Comparison of ENCODE assay signal across 28 cellular contexts in the genomic region with DNA sequence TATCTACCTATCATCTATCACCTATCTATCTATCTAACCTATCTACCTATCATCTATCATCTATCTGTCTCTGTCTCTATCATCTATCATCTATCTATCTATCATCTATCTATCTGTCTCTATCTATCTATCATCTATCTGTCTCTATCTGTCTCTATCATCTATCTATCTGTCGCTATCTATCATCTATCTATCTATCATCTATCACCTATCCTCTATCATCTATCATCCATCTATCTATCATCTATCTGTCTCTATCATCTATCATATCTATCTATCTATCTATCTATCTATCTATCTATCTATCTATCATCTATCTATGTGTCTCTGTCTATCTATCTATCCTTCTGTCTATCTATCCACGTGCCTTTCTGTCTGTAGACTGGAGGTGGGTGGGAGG. TPM values are rescaled to one million over a fixed set of nuclear protein-coding genes. Genes with fewer than 3 reads are reported as not detected.
"Had no signal": no experiment of that assay in that cellular context is flagged by ENCODE, and none has a peak within 500 bp of the region (broad histone marks: within the 10 kb centered on the region; RNA-seq: fewer than 3 reads in every experiment).

No MANE protein-coding gene starts in this region.

- H3K36me3 ChIP-seq: ascending aorta, esophagus squamous epithelium, gastroesophageal sphincter had no signal

- H3K9me3 ChIP-seq: ascending aorta, esophagus squamous epithelium, gastroesophageal sphincter had no signal

- H3K27me3 ChIP-seq: ascending aorta, gastroesophageal sphincter had no signal

- H3K27ac ChIP-seq: ascending aorta, epithelial cell of prostate had no signal

- H3K4me1 Mint-ChIP-seq: activated CD4-positive, alpha-beta T cell treated with anti-CD3 and anti-CD28 coated beads for 36 hours; activated CD4-positive, alpha-beta T cell treated with anti-CD3 and anti-CD28 coated beads, Interleukin-2, amount 10 ng/mL, durations not matched to agents 24 days and 14 days; activated CD8-positive, alpha-beta memory T cell treated with anti-CD3 and anti-CD28 coated beads, Interleukin-2, amount 10 ng/mL, durations not matched to agents 7 days and 5 days; activated naive CD4-positive, alpha-beta T cell treated with anti-CD3 and anti-CD28 coated beads, Interleukin-2, amount 10 ng/mL, durations not matched to agents 7 days and 5 days; activated naive CD8-positive, alpha-beta T cell treated with anti-CD3 and anti-CD28 coated beads, Interleukin-2, amount 10 ng/mL, durations not matched to agents 7 days and 5 days had no signal

- FAIRE-seq: colon, endometrium, endothelial cell of umbilical vein had no signal

- H3K36me3 Mint-ChIP-seq: activated CD4-positive, alpha-beta memory T cell treated with anti-CD3 and anti-CD28 coated beads for 36 hours; activated CD8-positive, alpha-beta memory T cell treated with anti-CD3 and anti-CD28 coated beads, Interleukin-2, amount 10 ng/mL, durations not matched to agents 7 days and 5 days; activated naive CD4-positive, alpha-beta T cell treated with anti-CD3 and anti-CD28 coated beads, Interleukin-2, amount 10 ng/mL, durations not matched to agents 7 days and 5 days; activated naive CD4-positive, alpha-beta T cell treated with anti-CD3 and anti-CD28 coated beads, Interleukin-2, amount 50 U/mL, for 72 hours; activated naive CD8-positive, alpha-beta T cell treated with anti-CD3 and anti-CD28 coated beads, Interleukin-2, amount 10 ng/mL, durations not matched to agents 7 days and 5 days had no signal

- H3K9me3 Mint-ChIP-seq: activated CD4-positive, alpha-beta memory T cell treated with anti-CD3 and anti-CD28 coated beads for 36 hours; activated CD4-positive, alpha-beta T cell treated with anti-CD3 and anti-CD28 coated beads, Interleukin-2, amount 10 ng/mL, durations not matched to agents 24 days and 14 days; activated naive CD4-positive, alpha-beta T cell treated with anti-CD3 and anti-CD28 coated beads, Interleukin-2, amount 10 ng/mL, durations not matched to agents 7 days and 5 days; activated naive CD4-positive, alpha-beta T cell treated with anti-CD3 and anti-CD28 coated beads, Interleukin-2, amount 50 U/mL, for 72 hours; activated naive CD8-positive, alpha-beta T cell treated with anti-CD3 and anti-CD28 coated beads, Interleukin-2, amount 10 ng/mL, durations not matched to agents 7 days and 5 days; activated T-helper 1 cell treated with anti-CD3 and anti-CD28 coated beads, Interleukin-12 subunit alpha, Interleukin-12 subunit beta, Interleukin-2, Interleukin-4 antibody, amounts not matched to agents 30 ng/mL and 10 ng/mL and 1 ng/mL, durations not matched to agents 14 hours and 24 hours and 36 hours; activated T-helper 2 cell treated with anti-CD3 and anti-CD28 coated beads, Interferon-gamma antibody, Interleukin-2, Interleukin-4, amounts not matched to agents 10 μg/mL and 5 μg/mL and 100 μg/mL, durations not matched to agents 14 hours and 24 hours and 36 hours had no signal

- H3K4me3 Mint-ChIP-seq: activated CD4-positive, alpha-beta memory T cell treated with anti-CD3 and anti-CD28 coated beads for 36 hours; activated CD4-positive, alpha-beta T cell treated with anti-CD3 and anti-CD28 coated beads for 36 hours; activated CD4-positive, alpha-beta T cell treated with anti-CD3 and anti-CD28 coated beads, Interleukin-2, amount 10 ng/mL, durations not matched to agents 24 days and 14 days; activated CD8-positive, alpha-beta memory T cell treated with anti-CD3 and anti-CD28 coated beads, Interleukin-2, amount 10 ng/mL, durations not matched to agents 7 days and 5 days; activated CD8-positive, alpha-beta T cell treated with anti-CD3 and anti-CD28 coated beads, Interleukin-2, amount 10 ng/mL, durations not matched to agents 7 days and 5 days; activated naive CD4-positive, alpha-beta T cell treated with anti-CD3 and anti-CD28 coated beads, Interleukin-2, amount 10 ng/mL, durations not matched to agents 7 days and 5 days; activated naive CD8-positive, alpha-beta T cell treated with anti-CD3 and anti-CD28 coated beads, Interleukin-2, amount 10 ng/mL, durations not matched to agents 7 days and 5 days; activated T-helper 1 cell treated with anti-CD3 and anti-CD28 coated beads, Interleukin-12 subunit alpha, Interleukin-12 subunit beta, Interleukin-2, Interleukin-4 antibody, amounts not matched to agents 30 ng/mL and 10 ng/mL and 1 ng/mL, durations not matched to agents 14 hours and 24 hours and 36 hours had no signal

- H3K4me3 ChIP-seq: ascending aorta, esophagus squamous epithelium, gastroesophageal sphincter had no signal

- ATAC-seq: activated CD4-positive, alpha-beta T cell treated with anti-CD3 and anti-CD28 coated beads for 36 hours; activated CD8-positive, alpha-beta memory T cell treated with anti-CD3 and anti-CD28 coated beads, Interleukin-2, amount 10 ng/mL, durations not matched to agents 7 days and 5 days; activated CD8-positive, alpha-beta T cell treated with anti-CD3 and anti-CD28 coated beads, Interleukin-2, amount 10 ng/mL, durations not matched to agents 7 days and 5 days; activated naive CD4-positive, alpha-beta T cell treated with anti-CD3 and anti-CD28 coated beads, Interleukin-2, amount 50 U/mL, for 72 hours; gastroesophageal sphincter had no signal

- H3K27ac Mint-ChIP-seq: activated CD4-positive, alpha-beta memory T cell treated with anti-CD3 and anti-CD28 coated beads for 36 hours; activated CD4-positive, alpha-beta T cell treated with anti-CD3 and anti-CD28 coated beads for 36 hours; activated CD4-positive, alpha-beta T cell treated with anti-CD3 and anti-CD28 coated beads, Interleukin-2, amount 10 ng/mL, durations not matched to agents 24 days and 14 days; activated CD8-positive, alpha-beta memory T cell treated with anti-CD3 and anti-CD28 coated beads, Interleukin-2, amount 10 ng/mL, durations not matched to agents 7 days and 5 days; activated CD8-positive, alpha-beta T cell treated with anti-CD3 and anti-CD28 coated beads, Interleukin-2, amount 10 ng/mL, durations not matched to agents 7 days and 5 days; activated naive CD4-positive, alpha-beta T cell treated with anti-CD3 and anti-CD28 coated beads, Interleukin-2, amount 10 ng/mL, durations not matched to agents 7 days and 5 days; activated naive CD4-positive, alpha-beta T cell treated with anti-CD3 and anti-CD28 coated beads, Interleukin-2, amount 50 U/mL, for 72 hours; activated naive CD8-positive, alpha-beta T cell treated with anti-CD3 and anti-CD28 coated beads, Interleukin-2, amount 10 ng/mL, durations not matched to agents 7 days and 5 days; activated T-helper 1 cell treated with anti-CD3 and anti-CD28 coated beads, Interleukin-12 subunit alpha, Interleukin-12 subunit beta, Interleukin-2, Interleukin-4 antibody, amounts not matched to agents 30 ng/mL and 10 ng/mL and 1 ng/mL, durations not matched to agents 14 hours and 24 hours and 36 hours; activated T-helper 2 cell treated with anti-CD3 and anti-CD28 coated beads, Interferon-gamma antibody, Interleukin-2, Interleukin-4, amounts not matched to agents 10 μg/mL and 5 μg/mL and 100 μg/mL, durations not matched to agents 14 hours and 24 hours and 36 hours had no signal

- H3K27me3 Mint-ChIP-seq: activated CD4-positive, alpha-beta T cell treated with anti-CD3 and anti-CD28 coated beads, Interleukin-2, amount 10 ng/mL, durations not matched to agents 24 days and 14 days; activated CD8-positive, alpha-beta memory T cell treated with anti-CD3 and anti-CD28 coated beads, Interleukin-2, amount 10 ng/mL, durations not matched to agents 7 days and 5 days had no signal

- DNase-seq: activated CD4-positive, alpha-beta memory T cell treated with anti-CD3 and anti-CD28 coated beads for 36 hours; activated CD4-positive, alpha-beta T cell treated with anti-CD3 and anti-CD28 coated beads for 36 hours; activated CD4-positive, alpha-beta T cell treated with anti-CD3 and anti-CD28 coated beads, Interleukin-2, amount 10 ng/mL, durations not matched to agents 24 days and 14 days; activated CD4-positive, CD25-positive, alpha-beta regulatory T cell; activated CD4-positive, CD25-positive, alpha-beta regulatory T cell treated with anti-CD3 and anti-CD28 coated beads, Interleukin-2, amount 50 U/mL, for 72 hours; activated CD8-positive, alpha-beta memory T cell treated with anti-CD3 and anti-CD28 coated beads, Interleukin-2, amount 10 ng/mL, durations not matched to agents 7 days and 5 days; activated CD8-positive, alpha-beta memory T cell treated with anti-CD3 and anti-CD28 coated beads, Interleukin-2, amount 50 U/mL, for 4 hours; activated CD8-positive, alpha-beta T cell treated with anti-CD3 and anti-CD28 coated beads, Interleukin-2, amount 10 ng/mL, durations not matched to agents 7 days and 5 days; activated effector memory CD4-positive, alpha-beta T cell treated with anti-CD3 and anti-CD28 coated beads, Interleukin-2, amount 50 U/mL, for 16 hours; activated naive CD4-positive, alpha-beta T cell treated with anti-CD3 and anti-CD28 coated beads, Interleukin-2, amount 10 ng/mL, durations not matched to agents 7 days and 5 days; activated naive CD8-positive, alpha-beta T cell treated with anti-CD3 and anti-CD28 coated beads, Interleukin-2, amount 10 ng/mL, durations not matched to agents 7 days and 5 days; activated T-cell treated with anti-CD3 and anti-CD28 coated beads, Interleukin-2, amount 50 U/mL, for 1 hour; activated T-cell treated with anti-CD3 and anti-CD28 coated beads, Interleukin-2, amount 50 U/mL, for 48 hours; cortex of kidney; effector CD8-positive, alpha-beta T cell; esophagus squamous epithelium; foreskin melanocyte; T-helper 2 cell had no signal

RNA-seq across cellular contexts. Expression of a gene that starts 59.5 kb away (rescaled TPM):
- total RNA-seq: T-helper 1 cell treated with Interleukin-12 subunit alpha and Interleukin-12 subunit beta and Interleukin-4 antibody, amounts not matched to agents 30 ng/mL and 1 ng/mL, for 36 hours had no signal
